ENCODE assay signal across 28 cellular contexts in genomic region chr13:72689181-72689696, GRCh38.
"Had no signal": no experiment of that assay in that cellular context is flagged by ENCODE, and none has a peak within 500 bp of the region (broad histone marks: within the 10 kb centered on the region; RNA-seq: fewer than 3 reads in every experiment).

No MANE protein-coding gene starts in this region.

- ATAC-seq: stimulated activated effector memory CD8-positive, alpha-beta T cell treated with anti-CD3 and anti-CD28 coated beads, Interleukin-12 subunit alpha, Interleukin-12 subunit beta, amount 100 ng/mL, for 72 hours; stimulated activated memory B cell treated with anti-CD40 and anti-IgM and Interleukin-4, amounts not matched to agents 10 μg/mL and 1 μg/mL and 100 μg/mL, for 72 hours; stimulated activated naive B cell treated with anti-CD40 and anti-IgM and Interleukin-4, amounts not matched to agents 10 μg/mL and 1 μg/mL and 100 μg/mL, for 72 hours; stimulated activated naive CD8-positive, alpha-beta T cell treated with anti-CD3 and anti-CD28 coated beads, Interleukin-15, Interleukin-2, amounts not matched to agents 100 U/mL and 50 U/mL, for 24 hours; upper lobe of right lung had no signal

- H3K4me3 Mint-ChIP-seq: stimulated activated effector memory CD8-positive, alpha-beta T cell treated with anti-CD3 and anti-CD28 coated beads, Interleukin-12 subunit alpha, Interleukin-12 subunit beta, amount 100 ng/mL, for 72 hours; stimulated activated memory B cell treated with anti-CD40 and anti-IgM and Interleukin-4, amounts not matched to agents 10 μg/mL and 1 μg/mL and 100 μg/mL, for 72 hours; stimulated activated naive B cell treated with anti-CD40 and anti-IgM and Interleukin-4, amounts not matched to agents 10 μg/mL and 1 μg/mL and 100 μg/mL, for 72 hours; stimulated activated naive CD8-positive, alpha-beta T cell treated with anti-CD3 and anti-CD28 coated beads, Interleukin-15, Interleukin-2, amounts not matched to agents 100 ng/mL and 50 ng/mL, for 24 hours; type B pancreatic cell had no signal

- H3K27ac Mint-ChIP-seq: stimulated activated effector memory CD8-positive, alpha-beta T cell treated with anti-CD3 and anti-CD28 coated beads, Interleukin-12 subunit alpha, Interleukin-12 subunit beta, amount 100 ng/mL, for 72 hours; stimulated activated memory B cell treated with anti-CD40 and anti-IgM and Interleukin-4, amounts not matched to agents 10 μg/mL and 1 μg/mL and 100 μg/mL, for 72 hours; stimulated activated naive B cell treated with anti-CD40 and anti-IgM and Interleukin-4, amounts not matched to agents 10 μg/mL and 1 μg/mL and 100 μg/mL, for 72 hours; stimulated activated naive CD8-positive, alpha-beta T cell treated with anti-CD3 and anti-CD28 coated beads, Interleukin-15, Interleukin-2, amounts not matched to agents 100 ng/mL and 50 ng/mL, for 24 hours; type B pancreatic cell had no signal

- H3K36me3 ChIP-seq: stomach, suprapubic skin, thoracic aorta, thyroid gland, tibial artery, tibial nerve, transverse colon, upper lobe of left lung, upper lobe of right lung, uterus, vagina had no signal

- H3K9me3 ChIP-seq: suprapubic skin, testis, thoracic aorta, thyroid gland, transverse colon, upper lobe of left lung, upper lobe of right lung, uterus, vagina had no signal

- H3K4me1 ChIP-seq: stomach, suprapubic skin, testis, thyroid gland, tibial artery, tibial nerve, transverse colon, upper lobe of left lung, upper lobe of right lung, uterus, vagina had no signal

- H3K4me1 Mint-ChIP-seq: stimulated activated effector memory CD8-positive, alpha-beta T cell treated with anti-CD3 and anti-CD28 coated beads, Interleukin-12 subunit alpha, Interleukin-12 subunit beta, amount 100 ng/mL, for 72 hours; stimulated activated memory B cell treated with anti-CD40 and anti-IgM and Interleukin-4, amounts not matched to agents 10 μg/mL and 1 μg/mL and 100 μg/mL, for 72 hours; stimulated activated naive B cell treated with anti-CD40 and anti-IgM and Interleukin-4, amounts not matched to agents 10 μg/mL and 1 μg/mL and 100 μg/mL, for 72 hours had no signal

- H3K27me3 Mint-ChIP-seq: stimulated activated memory B cell treated with anti-CD40 and anti-IgM and Interleukin-4, amounts not matched to agents 10 μg/mL and 1 μg/mL and 100 μg/mL, for 72 hours; type B pancreatic cell had no signal

- H3K27ac ChIP-seq: stomach, suprapubic skin, testis, thoracic aorta, thyroid gland, tibial artery, tibial nerve, transverse colon, upper lobe of left lung, upper lobe of right lung, uterus, vagina had no signal

- H3K36me3 Mint-ChIP-seq: stimulated activated effector memory CD8-positive, alpha-beta T cell treated with anti-CD3 and anti-CD28 coated beads, Interleukin-12 subunit alpha, Interleukin-12 subunit beta, amount 100 ng/mL, for 72 hours; stimulated activated memory B cell treated with anti-CD40 and anti-IgM and Interleukin-4, amounts not matched to agents 10 μg/mL and 1 μg/mL and 100 μg/mL, for 72 hours; stimulated activated naive B cell treated with anti-CD40 and anti-IgM and Interleukin-4, amounts not matched to agents 10 μg/mL and 1 μg/mL and 100 μg/mL, for 72 hours had no signal

- H3K9me3 Mint-ChIP-seq: stimulated activated effector memory CD8-positive, alpha-beta T cell treated with anti-CD3 and anti-CD28 coated beads, Interleukin-12 subunit alpha, Interleukin-12 subunit beta, amount 100 ng/mL, for 72 hours; stimulated activated memory B cell treated with anti-CD40 and anti-IgM and Interleukin-4, amounts not matched to agents 10 μg/mL and 1 μg/mL and 100 μg/mL, for 72 hours had no signal

- H3K4me3 ChIP-seq: stomach, suprapubic skin, testis, thoracic aorta, thyroid gland, tibial artery, tibial nerve, transverse colon, upper lobe of left lung, upper lobe of right lung, uterus, vagina had no signal

- FAIRE-seq: urothelium cell line had no signal

- DNase-seq: stimulated activated CD4-positive, alpha-beta T cell treated with anti-CD3 and anti-CD28 coated beads, Interleukin-2, amount 100 ng/mL, for 48 hours; stimulated activated CD4-positive, alpha-beta T cell treated with anti-CD3 and anti-CD28 coated beads, Interleukin-4, amount 100 ng/mL, for 1 hour; stimulated activated CD4-positive, alpha-beta T cell treated with anti-CD3 and anti-CD28 coated beads, Interleukin-4, amount 100 ng/mL, for 24 hours; stimulated activated CD4-positive, alpha-beta T cell treated with anti-CD3 and anti-CD28 coated beads, Interleukin-4, amount 100 ng/mL, for 4 hours; stimulated activated CD8-positive, alpha-beta memory T cell treated with anti-CD3 and anti-CD28 coated beads, Interleukin-4, amount 100 ng/mL, for 48 hours; stimulated activated naive B cell treated with anti-CD40 and anti-IgM and Interleukin-4, amounts not matched to agents 10 μg/mL and 1 μg/mL and 100 μg/mL, for 72 hours; stimulated activated naive CD4-positive, alpha-beta T cell; stimulated activated naive CD4-positive, alpha-beta T cell treated with Interleukin-2 at 50 U/mL for 16 hours; stimulated activated naive CD8-positive, alpha-beta T cell treated with anti-CD3 and anti-CD28 coated beads, Interleukin-15, Interleukin-2, amounts not matched to agents 100 U/mL and 50 U/mL, for 24 hours; stomach; substantia nigra; testis; thyroid gland; tibial artery; transverse colon; trophoblast cell; upper lobe of left lung; upper lobe of right lung; uterus had no signal

- H3K27me3 ChIP-seq: stomach, suprapubic skin, testis, thyroid gland, tibial artery, tibial nerve, transverse colon, upper lobe of left lung, upper lobe of right lung, uterus, vagina had no signal
